ENCODE assay signal across 10 cellular contexts in the genomic region with DNA sequence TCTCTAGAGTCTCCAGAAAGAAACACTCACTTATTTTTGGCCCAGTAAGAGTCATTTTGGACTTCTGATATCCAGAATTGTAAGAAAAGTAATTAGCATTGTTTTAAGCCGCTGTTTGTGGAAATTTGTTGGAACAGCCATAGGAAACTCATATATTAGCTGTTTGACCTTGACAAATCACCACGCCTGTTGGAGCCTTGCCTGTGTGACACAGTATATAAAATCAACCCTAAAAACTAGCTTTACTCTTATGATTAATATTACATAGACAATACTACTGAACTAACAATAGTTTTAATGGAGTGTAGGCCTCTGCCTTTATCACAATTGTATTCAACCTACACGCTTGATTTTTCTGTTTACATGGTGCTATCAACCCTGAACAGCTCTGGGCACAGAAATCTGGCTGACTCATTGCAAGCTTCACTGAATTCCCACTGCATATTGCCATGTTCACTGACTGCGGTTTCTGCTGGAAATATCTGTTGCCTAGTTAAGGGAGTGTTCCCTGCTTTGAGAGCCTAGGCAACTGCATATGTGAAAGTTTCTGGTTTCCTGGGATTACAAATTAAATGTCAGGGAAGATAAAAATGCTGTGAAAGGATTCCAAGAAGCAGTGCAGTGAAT.
DNase-seq lines count a peak whose midpoint lies in the region; ATAC-seq and TF ChIP-seq lines count a peak whose summit lies in the region.
"Had no signal": no experiment of that assay in that cellular context is flagged by ENCODE, and none has a peak within 500 bp of the region (broad histone marks: within the 10 kb centered on the region; RNA-seq: fewer than 3 reads in every experiment).

No MANE protein-coding gene starts in this region.

- CTCF ChIA-PET in PC-3 (lab: Charles Lee) = no interaction called here

- peak; percentile 90 for DNase-seq in Caki2 (ENCODE audit: low read depth)
- peak; percentile 48 for DNase-seq in PC-3
- DNase-seq in fibroblast of lung (ENCODE audit: low read depth in 2 of 2) = peak; percentile 87 to 95
- peak; percentile 48 for DNase-seq in osteoblast (ENCODE audit: insufficient read length, low spot score, missing footprints)
- DNase-seq in effector CD8-positive, alpha-beta T cell (lab: John Stamatoyannopoulos, UW) = no peak
- DNase-seq in MV-4-11 (lab: John Stamatoyannopoulos, UW) = no peak
- no peak for DNase-seq in NCI-H2107 treated with DMSO at 0.1 percent for 48 hours (lab: John Stamatoyannopoulos, UW; ENCODE audit: unreplicated experiment)
- DNase-seq: MM.1S had no signal

- H3K79me2 ChIP-seq in PC-3 (ENCODE audit: low read length) (no peaks in the 10 kb centered on the region), fibroblast of lung (ENCODE audit: control insufficient read depth, insufficient read depth, low read length) (no peaks in the 10 kb centered on the region), osteoblast (ENCODE audit: insufficient read depth, low read length) (no peaks in the 10 kb centered on the region)

- H3K9me3 ChIP-seq in PC-3 (ENCODE audit: low read length) = no peaks in the 10 kb centered on the region
- H3K9me3 ChIP-seq in fibroblast of lung (ENCODE audit: control insufficient read depth, insufficient read depth, low read depth, low read length) = no peaks in the 10 kb centered on the region
- no peaks in the 10 kb centered on the region for H3K9me3 ChIP-seq in osteoblast (ENCODE audit: low read depth, low read length)

- no peaks in the 10 kb centered on the region for H3F3A ChIP-seq in PC-3 (ENCODE audit: low read length, unreplicated experiment)

- in situ Hi-C loops in Caki2 (cut with HindIII; ENCODE audit: low pct_unique_long_range_greater_than_20kb, low sequenced_read_pairs) = no loop called here

- H2AFZ ChIP-seq in PC-3 (ENCODE audit: low read length) = no peak overlapping the region
- no peak overlapping the region for H2AFZ ChIP-seq in fibroblast of lung (ENCODE audit: low read length)
- H2AFZ ChIP-seq in osteoblast (ENCODE audit: low read length) = no peak overlapping the region

- H4K20me1 ChIP-seq in PC-3 (ENCODE audit: low read length) (no peaks in the 10 kb centered on the region), fibroblast of lung (ENCODE audit: control insufficient read depth, extremely low read depth, insufficient read depth, low read length) (no peaks in the 10 kb centered on the region), osteoblast (ENCODE audit: insufficient read depth, low read length) (no peaks in the 10 kb centered on the region)

- no peak for TF ChIP-seq CTCF in PC-3 (conservative IDR thresholded peaks at IDR 0.05; ENCODE audit: low read depth, low read length)
- TF ChIP-seq CTCF in fibroblast of lung (conservative IDR thresholded peaks at IDR 0.05 in 1 of 2, IDR thresholded peaks at IDR 0.05 in 1 of 2; ENCODE audit: low read depth in 1 of 2, low read length in 2 of 2) = no peak
- TF ChIP-seq CTCF in osteoblast (IDR thresholded peaks at IDR 0.05; ENCODE audit: extremely low read depth, low read depth, low read length) = no peak

- H3K4me1 ChIP-seq in PC-3 (ENCODE audit: insufficient read depth, low read length) (peaks cover 3% of the 10 kb centered on the region; the same call in 1 of the 2 replicates), fibroblast of lung (ENCODE audit: control insufficient read depth, extremely low read depth, insufficient read depth, low read length) (no peaks in the 10 kb centered on the region), osteoblast (ENCODE audit: insufficient read depth, low read length) (no peaks in the 10 kb centered on the region)

- H3K36me3 ChIP-seq in PC-3 (ENCODE audit: low read depth, low read length) (no peaks in the 10 kb centered on the region), fibroblast of lung (ENCODE audit: control insufficient read depth, insufficient read depth, low read length) (no peaks in the 10 kb centered on the region), osteoblast (ENCODE audit: insufficient read depth, low read length) (no peaks in the 10 kb centered on the region)

- BruUV-seq in PC-3 (replicated peaks; lab: Mats Ljungman, UMichigan) = no TSS peak

- POLR2A ChIA-PET in PC-3 (lab: Charles Lee; ENCODE audit: unreplicated experiment) = no interaction called here

- H3K4me2 ChIP-seq in PC-3 (ENCODE audit: low read length) (no peak overlapping the region), fibroblast of lung (ENCODE audit: extremely low read depth, insufficient read depth, low read length) (no peak overlapping the region), osteoblast (ENCODE audit: insufficient read depth, low read length) (no peak overlapping the region)

- H3K27ac ChIP-seq in PC-3 (ENCODE audit: low read length) (no peak overlapping the region), fibroblast of lung (ENCODE audit: insufficient read depth, low read length) (no peak overlapping the region), osteoblast (ENCODE audit: low read depth, low read length) (no peak overlapping the region)

- H3K9ac ChIP-seq in PC-3 (ENCODE audit: low read length) (no peak overlapping the region), fibroblast of lung (ENCODE audit: insufficient read depth, low read length) (no peak overlapping the region)

- intact Hi-C loops in PC-3 (cut with micrococcal nuclease) = no loop called here

- H3K4me3 ChIP-seq in PC-3 (ENCODE audit: low read length) = no peak overlapping the region
- H3K4me3 ChIP-seq in fibroblast of lung (replicated peaks in 1 of 4; ENCODE audit: control extremely low read depth in 1 of 4, insufficient read depth in 1 of 4, low read depth in 3 of 4, low read length in 4 of 4) = no peak overlapping the region
- no peak overlapping the region for H3K4me3 ChIP-seq in osteoblast (ENCODE audit: insufficient read depth, low read length)

- ATAC-seq in PC-3 (no peak; the same call in 1 of the 2 replicates), HG03521 (IDR thresholded peaks at IDR 0.05; ENCODE audit: unreplicated experiment) (no peak)
- ATAC-seq: activated T-helper 17 cell treated with anti-CD3 and anti-CD28 coated beads, Interleukin-2, amount 50 U/mL, for 72 hours had no signal

- no peaks in the 10 kb centered on the region for H3K27me3 ChIP-seq in PC-3 (ENCODE audit: low read length)
- H3K27me3 ChIP-seq in fibroblast of lung (ENCODE audit: control insufficient read depth, insufficient read depth, low read length) = no peaks in the 10 kb centered on the region
- no peaks in the 10 kb centered on the region for H3K27me3 ChIP-seq in osteoblast (ENCODE audit: insufficient read depth, low read length)

- no peaks in the 10 kb centered on the region for H3K9me2 ChIP-seq in PC-3 (replicated peaks; ENCODE audit: low read length)

Comparison
In these comparisons a context has a peak if more than half of its experiments do, and no peak if none do; other contexts are left out.
1. DNase-seq: peak in Caki2 (single experiment), PC-3 (single experiment), fibroblast of lung (2 of 2) and osteoblast (single experiment); none in effector CD8-positive, alpha-beta T cell (single experiment), MV-4-11 (single experiment) and NCI-H2107 treated with DMSO at 0.1 percent for 48 hours (single experiment).